ENCODE assay signal across 3 cellular contexts in the genomic region with DNA sequence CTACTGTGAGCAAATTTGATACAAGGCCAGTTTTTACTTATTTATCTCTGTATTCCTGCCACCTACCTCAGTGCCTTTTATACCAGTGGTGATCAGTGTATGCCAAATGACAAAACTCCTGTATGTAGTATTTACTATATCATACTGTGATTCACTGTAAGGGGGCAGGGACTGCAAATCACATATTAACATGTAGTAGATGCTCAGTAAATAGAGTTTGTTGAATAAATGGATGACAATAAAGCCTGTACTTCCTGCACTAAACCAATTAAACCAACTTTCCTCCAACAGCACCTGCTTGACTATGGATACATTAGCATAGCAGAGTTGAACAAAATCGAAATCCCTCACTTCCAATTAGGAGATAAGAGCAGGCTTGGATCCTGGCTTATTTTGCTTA.
"Had no signal": no experiment of that assay in that cellular context is flagged by ENCODE, and none has a peak within 500 bp of the region (broad histone marks: within the 10 kb centered on the region; RNA-seq: fewer than 3 reads in every experiment).

No MANE protein-coding gene starts in this region.

- ATAC-seq: GM12878 had no signal

- H3K4me3 ChIP-seq: GM12878 had no signal

- DNase-seq: GDM1, GF-D8 had no signal
